In the genomic region with DNA sequence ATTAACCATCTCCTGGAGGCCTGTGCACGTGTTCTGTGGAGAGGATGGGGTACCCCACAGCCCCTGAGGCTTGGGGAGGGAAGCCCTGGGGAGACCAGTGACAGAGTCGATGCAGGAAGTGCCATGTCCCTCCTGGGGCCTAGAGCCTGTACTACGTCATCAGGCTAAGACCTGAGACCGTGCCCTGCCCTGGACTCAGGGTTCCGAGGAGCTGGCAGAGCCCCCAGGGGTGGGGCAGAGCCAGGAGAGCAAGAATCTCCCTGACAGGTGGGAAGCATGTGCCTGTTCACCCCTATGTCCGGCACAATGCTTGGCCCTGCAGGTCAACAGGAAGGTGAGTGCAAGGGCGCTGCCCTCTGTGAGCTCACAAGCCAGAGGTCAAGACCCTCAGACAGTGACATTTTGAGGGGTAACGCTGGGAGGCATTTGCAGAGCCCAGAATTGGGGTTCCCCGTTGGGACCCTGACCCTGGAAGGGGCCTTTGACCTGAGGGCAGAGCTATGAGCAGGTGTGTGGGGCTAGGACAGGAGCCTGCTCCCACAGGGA, we compare ENCODE assay signal across 15 cellular contexts.
"Had no signal": no experiment of that assay in that cellular context is flagged by ENCODE, and none has a peak within 500 bp of the region (broad histone marks: within the 10 kb centered on the region; RNA-seq: fewer than 3 reads in every experiment).

No MANE protein-coding gene starts in this region.

- H3K9me3 Mint-ChIP-seq: immature natural killer cell; nephron progenitor cell; stimulated activated effector memory CD8-positive, alpha-beta T cell treated with anti-CD3 and anti-CD28 coated beads, Interleukin-12 subunit alpha, Interleukin-12 subunit beta, amount 100 ng/mL, for 72 hours; stimulated activated naive CD8-positive, alpha-beta T cell treated with anti-CD3 and anti-CD28 coated beads, Interleukin-15, Interleukin-2, amounts not matched to agents 100 ng/mL and 50 ng/mL, for 24 hours had no signal

- H3K4me1 Mint-ChIP-seq: immature natural killer cell; stimulated activated effector memory CD8-positive, alpha-beta T cell treated with anti-CD3 and anti-CD28 coated beads, Interleukin-12 subunit alpha, Interleukin-12 subunit beta, amount 100 ng/mL, for 72 hours had no signal

- ATAC-seq: gastrocnemius medialis had no signal

- H3K36me3 ChIP-seq: gastrocnemius medialis, ovary, tibial nerve, upper lobe of right lung, vagina had no signal

- H3K27me3 Mint-ChIP-seq: stimulated activated naive CD8-positive, alpha-beta T cell treated with anti-CD3 and anti-CD28 coated beads, Interleukin-15, Interleukin-2, amounts not matched to agents 100 ng/mL and 50 ng/mL, for 24 hours had no signal

- H3K4me3 ChIP-seq: gastrocnemius medialis, lung, ovary, testis, tibial nerve, upper lobe of right lung, vagina had no signal

- H3K27ac ChIP-seq: gastrocnemius medialis, ovary, testis, tibial nerve, upper lobe of right lung, vagina had no signal

- H3K9me3 ChIP-seq: gastrocnemius medialis, ovary, testis, tibial nerve, upper lobe of right lung, vagina had no signal

- H3K36me3 Mint-ChIP-seq: immature natural killer cell; stimulated activated effector memory CD8-positive, alpha-beta T cell treated with anti-CD3 and anti-CD28 coated beads, Interleukin-12 subunit alpha, Interleukin-12 subunit beta, amount 100 ng/mL, for 72 hours had no signal

- DNase-seq: cortex of kidney; effector memory CD4-positive, alpha-beta T cell; gastrocnemius medialis; immature natural killer cell; mesenchymal stem cell; ovary had no signal

- H3K4me1 ChIP-seq: gastrocnemius medialis, testis, tibial nerve, upper lobe of right lung, vagina had no signal

- H3K27ac Mint-ChIP-seq: immature natural killer cell; nephron progenitor cell; progenitor cell of endocrine pancreas; stimulated activated effector memory CD8-positive, alpha-beta T cell treated with anti-CD3 and anti-CD28 coated beads, Interleukin-12 subunit alpha, Interleukin-12 subunit beta, amount 100 ng/mL, for 72 hours; stimulated activated naive CD8-positive, alpha-beta T cell treated with anti-CD3 and anti-CD28 coated beads, Interleukin-15, Interleukin-2, amounts not matched to agents 100 ng/mL and 50 ng/mL, for 24 hours had no signal

- H3K27me3 ChIP-seq: ovary, testis, tibial nerve, vagina had no signal

- H3K4me3 Mint-ChIP-seq: immature natural killer cell; nephron progenitor cell; stimulated activated effector memory CD8-positive, alpha-beta T cell treated with anti-CD3 and anti-CD28 coated beads, Interleukin-12 subunit alpha, Interleukin-12 subunit beta, amount 100 ng/mL, for 72 hours; stimulated activated naive CD8-positive, alpha-beta T cell treated with anti-CD3 and anti-CD28 coated beads, Interleukin-15, Interleukin-2, amounts not matched to agents 100 ng/mL and 50 ng/mL, for 24 hours had no signal
